23 cellular contexts compared by ENCODE assay signal in the genomic region with DNA sequence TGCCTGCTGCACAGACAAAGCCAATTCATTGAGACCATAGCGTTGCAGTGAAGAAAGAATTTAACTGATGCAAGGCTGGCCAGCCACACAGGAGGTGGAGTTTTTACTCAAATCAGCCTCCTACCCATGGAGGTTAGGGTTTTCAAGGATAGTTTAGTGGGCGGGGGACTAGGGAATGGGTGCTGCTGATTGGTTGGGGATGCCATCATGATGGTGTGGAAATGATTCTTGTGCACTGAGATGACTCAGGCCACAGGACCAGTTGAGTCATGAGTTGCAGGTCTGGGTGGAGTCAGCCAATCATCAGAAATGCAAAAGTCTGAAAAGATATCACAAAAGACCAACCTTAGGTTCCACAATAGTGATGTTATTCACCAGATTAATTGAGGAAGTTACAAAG.
DNase-seq lines count a peak whose midpoint lies in the region; ATAC-seq and TF ChIP-seq lines count a peak whose summit lies in the region.
"Had no signal": no experiment of that assay in that cellular context is flagged by ENCODE, and none has a peak within 500 bp of the region (broad histone marks: within the 10 kb centered on the region; RNA-seq: fewer than 3 reads in every experiment).

No MANE protein-coding gene starts in this region.

- TF ChIP-seq POLR2A in body of pancreas (IDR thresholded peaks at IDR 0.05): no peak

- H3K9me3 Mint-ChIP-seq in activated CD8-positive, alpha-beta T cell treated with anti-CD3 and anti-CD28 coated beads for 36 hours: peaks cover 14% of the 10 kb centered on the region
- H3K9me3 Mint-ChIP-seq in activated CD8-positive, alpha-beta T cell treated with anti-CD3 and anti-CD28 coated beads, Interleukin-2, amount 10 ng/mL, durations not matched to agents 7 days and 5 days (ENCODE audit: insufficient read depth): peaks cover 20% of the 10 kb centered on the region
- peaks cover 29% of the 10 kb centered on the region for H3K9me3 Mint-ChIP-seq in activated CD4-positive, alpha-beta T cell treated with anti-CD3 and anti-CD28 coated beads, Interleukin-2, amount 10 ng/mL, durations not matched to agents 24 days and 14 days

- H3K27ac Mint-ChIP-seq in activated CD8-positive, alpha-beta T cell treated with anti-CD3 and anti-CD28 coated beads for 36 hours: no peak overlapping the region
- H3K27ac Mint-ChIP-seq in activated CD8-positive, alpha-beta T cell treated with anti-CD3 and anti-CD28 coated beads, Interleukin-2, amount 10 ng/mL, durations not matched to agents 7 days and 5 days: no peak overlapping the region
- peak overlapping the region; percentile 43 for H3K27ac Mint-ChIP-seq in activated CD4-positive, alpha-beta T cell treated with anti-CD3 and anti-CD28 coated beads, Interleukin-2, amount 10 ng/mL, durations not matched to agents 24 days and 14 days
- H3K27ac Mint-ChIP-seq: CD14-positive monocyte had no signal

- no peak overlapping the region for H3K4me3 Mint-ChIP-seq in activated CD8-positive, alpha-beta T cell treated with anti-CD3 and anti-CD28 coated beads for 36 hours
- no peak overlapping the region for H3K4me3 Mint-ChIP-seq in activated CD8-positive, alpha-beta T cell treated with anti-CD3 and anti-CD28 coated beads, Interleukin-2, amount 10 ng/mL, durations not matched to agents 7 days and 5 days
- H3K4me3 Mint-ChIP-seq in activated CD4-positive, alpha-beta T cell treated with anti-CD3 and anti-CD28 coated beads, Interleukin-2, amount 10 ng/mL, durations not matched to agents 24 days and 14 days: no peak overlapping the region
- H3K4me3 Mint-ChIP-seq: CD14-positive monocyte had no signal

- no peaks in the 10 kb centered on the region for H3K36me3 ChIP-seq in body of pancreas (replicated peaks in 1 of 2; ENCODE audit: insufficient read depth in 1 of 2, low read depth in 2 of 2)
- H3K36me3 ChIP-seq: brain microvascular endothelial cell, left ventricle myocardium inferior, right atrium auricular region, vagina, WERI-Rb-1 had no signal

- peak; percentile 63 for DNase-seq in activated CD8-positive, alpha-beta T cell treated with anti-CD3 and anti-CD28 coated beads for 36 hours
- DNase-seq in activated CD8-positive, alpha-beta T cell treated with anti-CD3 and anti-CD28 coated beads, Interleukin-2, amount 10 ng/mL, durations not matched to agents 7 days and 5 days: no peak
- DNase-seq in activated CD4-positive, alpha-beta T cell treated with anti-CD3 and anti-CD28 coated beads, Interleukin-2, amount 10 ng/mL, durations not matched to agents 24 days and 14 days: no peak
- DNase-seq in stimulated activated CD4-positive, alpha-beta T cell treated with anti-CD3 and anti-CD28 coated beads, TNF-alpha, amount 100 ng/mL, for 48 hours (ENCODE audit: low read depth in 3 of 3): peak; percentile 32 to 64 (median 47)
- DNase-seq in body of pancreas (no peak), COLO829 (ENCODE audit: low spot score) (no peak), AG08395 (ENCODE audit: low spot score) (no peak)
- DNase-seq: activated gamma-delta T cell treated with Interleukin-2 at 50 U/mL for 16 hours, brain microvascular endothelial cell, dermis blood vessel endothelial cell, DMS79, HCEC 1CT, left ventricle myocardium inferior, NCI-H2081, NCI-H510A treated with DMSO at 0.1 percent for 48 hours, SHP77 treated with DMSO at 0.1 percent for 48 hours, WERI-Rb-1 had no signal

- POLR2A ChIA-PET in activated CD8-positive, alpha-beta T cell treated with anti-CD3 and anti-CD28 coated beads for 36 hours (lab: Charles Lee): no interaction called here
- POLR2A ChIA-PET in activated CD8-positive, alpha-beta T cell treated with anti-CD3 and anti-CD28 coated beads, Interleukin-2, amount 10 ng/mL, durations not matched to agents 7 days and 5 days (lab: Charles Lee): no interaction called here

- no peak for TF ChIP-seq CTCF in activated CD8-positive, alpha-beta T cell treated with anti-CD3 and anti-CD28 coated beads for 36 hours (IDR thresholded peaks at IDR 0.05)
- TF ChIP-seq CTCF in body of pancreas (IDR thresholded peaks at IDR 0.05): no peak

- H3K27ac ChIP-seq in body of pancreas: no peak overlapping the region
- H3K27ac ChIP-seq: A549, brain microvascular endothelial cell, left ventricle myocardium inferior, right atrium auricular region, vagina, WERI-Rb-1 had no signal

- no peaks in the 10 kb centered on the region for H3K27me3 ChIP-seq in body of pancreas
- H3K27me3 ChIP-seq: brain microvascular endothelial cell, right atrium auricular region, vagina had no signal

- peaks cover 1% of the 10 kb centered on the region for H3K36me3 Mint-ChIP-seq in activated CD8-positive, alpha-beta T cell treated with anti-CD3 and anti-CD28 coated beads for 36 hours (ENCODE audit: low read depth)
- H3K36me3 Mint-ChIP-seq in activated CD8-positive, alpha-beta T cell treated with anti-CD3 and anti-CD28 coated beads, Interleukin-2, amount 10 ng/mL, durations not matched to agents 7 days and 5 days (ENCODE audit: low read depth): peaks cover 21% of the 10 kb centered on the region
- peaks cover 13% of the 10 kb centered on the region for H3K36me3 Mint-ChIP-seq in activated CD4-positive, alpha-beta T cell treated with anti-CD3 and anti-CD28 coated beads, Interleukin-2, amount 10 ng/mL, durations not matched to agents 24 days and 14 days (ENCODE audit: low read depth)
- H3K36me3 Mint-ChIP-seq: CD14-positive monocyte had no signal

- WGBS in body of pancreas, 2 donors: 93 to 94% methylated on average over 2 of the region's 2 CpGs

- no peaks in the 10 kb centered on the region for H3K4me1 ChIP-seq in body of pancreas
- H3K4me1 ChIP-seq: A549, left ventricle myocardium inferior, right atrium auricular region, vagina had no signal

- peak; percentile 91 for ATAC-seq in activated CD8-positive, alpha-beta T cell treated with anti-CD3 and anti-CD28 coated beads for 36 hours
- no peak for ATAC-seq in activated CD8-positive, alpha-beta T cell treated with anti-CD3 and anti-CD28 coated beads, Interleukin-2, amount 10 ng/mL, durations not matched to agents 7 days and 5 days
- ATAC-seq in esophagus mucosa (peak; percentile 48), body of pancreas (no peak)
- ATAC-seq: A549, K562 had no signal

- H3K27me3 Mint-ChIP-seq in activated CD8-positive, alpha-beta T cell treated with anti-CD3 and anti-CD28 coated beads for 36 hours: no peaks in the 10 kb centered on the region
- H3K27me3 Mint-ChIP-seq in activated CD8-positive, alpha-beta T cell treated with anti-CD3 and anti-CD28 coated beads, Interleukin-2, amount 10 ng/mL, durations not matched to agents 7 days and 5 days (ENCODE audit: low read depth): no peaks in the 10 kb centered on the region
- no peaks in the 10 kb centered on the region for H3K27me3 Mint-ChIP-seq in activated CD4-positive, alpha-beta T cell treated with anti-CD3 and anti-CD28 coated beads, Interleukin-2, amount 10 ng/mL, durations not matched to agents 24 days and 14 days

- H3K4me3 ChIP-seq in body of pancreas: no peak overlapping the region
- H3K4me3 ChIP-seq: A549, K562, left ventricle myocardium inferior, right atrium auricular region, vagina had no signal

- intact Hi-C loops in activated CD8-positive, alpha-beta T cell treated with anti-CD3 and anti-CD28 coated beads for 36 hours (cut with micrococcal nuclease): no loop called here
- intact Hi-C loops in activated CD4-positive, alpha-beta T cell treated with anti-CD3 and anti-CD28 coated beads, Interleukin-2, amount 10 ng/mL, durations not matched to agents 24 days and 14 days (cut with micrococcal nuclease): no loop called here
- intact Hi-C loops in body of pancreas (cut with DNase I): no loop called here

- H3K9me3 ChIP-seq in body of pancreas: no peaks in the 10 kb centered on the region
- H3K9me3 ChIP-seq: A549, right atrium auricular region, vagina had no signal

- CTCF ChIA-PET in activated CD8-positive, alpha-beta T cell treated with anti-CD3 and anti-CD28 coated beads for 36 hours (lab: Charles Lee): no interaction called here
- CTCF ChIA-PET in activated CD8-positive, alpha-beta T cell treated with anti-CD3 and anti-CD28 coated beads, Interleukin-2, amount 10 ng/mL, durations not matched to agents 7 days and 5 days (lab: Charles Lee): interaction anchor here (0.6 to 1.4 kb wide), 3 partner anchors 9 to 365 kb away, joined by 3 read pairs; no protein-coding TSS in a partner anchor

- peaks cover 14% of the 10 kb centered on the region for H3K4me1 Mint-ChIP-seq in activated CD8-positive, alpha-beta T cell treated with anti-CD3 and anti-CD28 coated beads for 36 hours (ENCODE audit: low read depth)
- peaks cover 5% of the 10 kb centered on the region for H3K4me1 Mint-ChIP-seq in activated CD8-positive, alpha-beta T cell treated with anti-CD3 and anti-CD28 coated beads, Interleukin-2, amount 10 ng/mL, durations not matched to agents 7 days and 5 days (ENCODE audit: low read depth)
- H3K4me1 Mint-ChIP-seq in activated CD4-positive, alpha-beta T cell treated with anti-CD3 and anti-CD28 coated beads, Interleukin-2, amount 10 ng/mL, durations not matched to agents 24 days and 14 days: peaks cover 20% of the 10 kb centered on the region
- H3K4me1 Mint-ChIP-seq: CD14-positive monocyte had no signal

Comparison
In these comparisons a context has a peak if more than half of its experiments do, and no peak if none do; other contexts are left out.
1. ATAC-seq: peak in activated CD8-positive, alpha-beta T cell treated with anti-CD3 and anti-CD28 coated beads for 36 hours (single experiment) and esophagus mucosa (single experiment); none in activated CD8-positive, alpha-beta T cell treated with anti-CD3 and anti-CD28 coated beads, Interleukin-2, amount 10 ng/mL, durations not matched to agents 7 days and 5 days (single experiment) and body of pancreas (single experiment).
2. DNase-seq: peak in activated CD8-positive, alpha-beta T cell treated with anti-CD3 and anti-CD28 coated beads for 36 hours (single experiment) and stimulated activated CD4-positive, alpha-beta T cell treated with anti-CD3 and anti-CD28 coated beads, TNF-alpha, amount 100 ng/mL, for 48 hours (3 of 3); none in activated CD8-positive, alpha-beta T cell treated with anti-CD3 and anti-CD28 coated beads, Interleukin-2, amount 10 ng/mL, durations not matched to agents 7 days and 5 days (single experiment), activated CD4-positive, alpha-beta T cell treated with anti-CD3 and anti-CD28 coated beads, Interleukin-2, amount 10 ng/mL, durations not matched to agents 24 days and 14 days (single experiment), body of pancreas (0 of 4), COLO829 (single experiment) and AG08395 (single experiment).